ENCODE assay signal across 8 cellular contexts in genomic region chr6:25056130-25056529, GRCh38.
DNase-seq lines count a peak whose midpoint lies in the region; ATAC-seq lines count a peak whose summit lies in the region.

No MANE protein-coding gene starts in this region.

- H3K4me3 Mint-ChIP-seq in T-helper 2 cell treated with Interferon-gamma antibody and Interleukin-4, amounts not matched to agents 5 μg/mL and 100 μg/mL, for 36 hours, result peak overlapping the region; percentile 75
- H3K4me3 Mint-ChIP-seq in immature natural killer cell, result peak overlapping the region; percentile 78 to 86 (median 83)

- DNase-seq in DMS53 (lab: John Stamatoyannopoulos, UW) (peak; percentile 24), DMS53 treated with DMSO at 0.1 percent for 48 hours (lab: John Stamatoyannopoulos, UW; ENCODE audit: unreplicated experiment) (no peak), immature natural killer cell (peak; percentile 72 to 85 (median 84)), COR-L47 (lab: John Stamatoyannopoulos, UW) (no peak), ureter (ENCODE audit: low spot score) (no peak), NCI-H69 (lab: John Stamatoyannopoulos, UW) (no peak)
- DNase-seq in T-helper 2 cell treated with Interferon-gamma antibody and Interleukin-4, amounts not matched to agents 5 μg/mL and 100 μg/mL, for 36 hours (ENCODE audit: low spot score), result peak; percentile 68

- H3K36me3 Mint-ChIP-seq in T-helper 2 cell treated with Interferon-gamma antibody and Interleukin-4, amounts not matched to agents 5 μg/mL and 100 μg/mL, for 36 hours (ENCODE audit: low read depth), result no peaks in the 10 kb centered on the region
- no peaks in the 10 kb centered on the region for H3K36me3 Mint-ChIP-seq in immature natural killer cell

- H3K27ac Mint-ChIP-seq in T-helper 2 cell treated with Interferon-gamma antibody and Interleukin-4, amounts not matched to agents 5 μg/mL and 100 μg/mL, for 36 hours, result peak overlapping the region; percentile 96
- H3K27ac Mint-ChIP-seq in immature natural killer cell, result peak overlapping the region; percentile 84 to 97 (median 96)

- peaks cover 49% of the 10 kb centered on the region for H3K4me1 Mint-ChIP-seq in T-helper 2 cell treated with Interferon-gamma antibody and Interleukin-4, amounts not matched to agents 5 μg/mL and 100 μg/mL, for 36 hours (ENCODE audit: low read depth)
- H3K4me1 Mint-ChIP-seq in immature natural killer cell, result peaks cover 55 to 64% of the 10 kb centered on the region in 2 donors

- no peaks in the 10 kb centered on the region for H3K9me3 Mint-ChIP-seq in T-helper 2 cell treated with Interferon-gamma antibody and Interleukin-4, amounts not matched to agents 5 μg/mL and 100 μg/mL, for 36 hours
- no peaks in the 10 kb centered on the region for H3K9me3 Mint-ChIP-seq in immature natural killer cell

- H3K27me3 Mint-ChIP-seq in T-helper 2 cell treated with Interferon-gamma antibody and Interleukin-4, amounts not matched to agents 5 μg/mL and 100 μg/mL, for 36 hours (ENCODE audit: low read depth), result no peaks in the 10 kb centered on the region
- peaks cover 3 to 7% (median 3%) of the 10 kb centered on the region in 3 donors for H3K27me3 Mint-ChIP-seq in immature natural killer cell (ENCODE audit: low read depth in 3 of 3)

- peak; percentile 56 for ATAC-seq in HG03135 (IDR thresholded peaks at IDR 0.05; ENCODE audit: unreplicated experiment)

Comparison
In these comparisons a context has a peak if more than half of its experiments do, and no peak if none do; other contexts are left out.
1. DNase-seq: peak in DMS53 (single experiment), T-helper 2 cell treated with Interferon-gamma antibody and Interleukin-4, amounts not matched to agents 5 μg/mL and 100 μg/mL, for 36 hours (single experiment) and immature natural killer cell (3 of 3); none in DMS53 treated with DMSO at 0.1 percent for 48 hours (single experiment), COR-L47 (single experiment), ureter (single experiment) and NCI-H69 (single experiment).